8 cellular contexts compared by ENCODE assay signal in genomic region chr22:33922268-33922667, GRCh38. TPM values are rescaled to one million over a fixed set of nuclear protein-coding genes. Genes with fewer than 3 reads are reported as not detected.
A peak's percentile ranks its signal among the peaks of the same experiment; 100 is the strongest.
DNase-seq lines count a peak whose midpoint lies in the region; ATAC-seq, FAIRE-seq and TF ChIP-seq lines count a peak whose summit lies in the region.

No MANE protein-coding gene starts in this region.

- H3K9me3 ChIP-seq in SJCRH30 (replicated peaks) (no peaks in the 10 kb centered on the region), endocrine pancreas (ENCODE audit: control insufficient read depth, low read length) (no peaks in the 10 kb centered on the region), mucosa of descending colon (no peaks in the 10 kb centered on the region)

- H3K4me1 ChIP-seq in SJCRH30, result peaks cover 6% of the 10 kb centered on the region; the same call in 1 of the 2 replicates
- H3K4me1 ChIP-seq in endocrine pancreas (ENCODE audit: control insufficient read depth, insufficient read depth, low read length), result peaks cover 9% of the 10 kb centered on the region
- H3K4me1 ChIP-seq in mucosa of descending colon (ENCODE audit: low read depth), result no peaks in the 10 kb centered on the region

- peak overlapping the region; percentile 69 for H3K4me3 ChIP-seq in SJCRH30
- H3K4me3 ChIP-seq in endocrine pancreas (ENCODE audit: control insufficient read depth, insufficient read depth, low read length), result peak overlapping the region; percentile 92
- H3K4me3 ChIP-seq in mucosa of descending colon, result no peak overlapping the region

- intact Hi-C loops in mucosa of descending colon (cut with DNase I, micrococcal nuclease), result loop anchor here (10.0 kb wide), 1 partner anchor 183 kb away; no protein-coding TSS in a partner anchor

- no peak for TF ChIP-seq CTCF in mucosa of descending colon (IDR thresholded peaks at IDR 0.05)

- H3K36me3 ChIP-seq in SJCRH30 (no peaks in the 10 kb centered on the region), endocrine pancreas (ENCODE audit: control insufficient read depth, insufficient read depth, low read length) (no peaks in the 10 kb centered on the region), mucosa of descending colon (ENCODE audit: low read depth) (no peaks in the 10 kb centered on the region)

- H3K9ac ChIP-seq in endocrine pancreas (ENCODE audit: control insufficient read depth, insufficient read depth, low read length), result peak overlapping the region; percentile 54

- no peak for FAIRE-seq in urothelium cell line (lab: Jason Lieb, UNC)

- no peaks in the 10 kb centered on the region for H3K27me3 ChIP-seq in SJCRH30
- no peaks in the 10 kb centered on the region for H3K27me3 ChIP-seq in endocrine pancreas (ENCODE audit: control insufficient read depth, insufficient read depth, low read length)

- H3K27ac ChIP-seq in SJCRH30, result peak overlapping the region; percentile 68

- peak in 2 of 3 experiments; percentile 54 to 61 for DNase-seq in NCI-H1417 (lab: John Stamatoyannopoulos, UW)
- DNase-seq in NCI-H1417 treated with DMSO at 0.1 percent for 48 hours (lab: John Stamatoyannopoulos, UW), result no peak
- peak; percentile 47 to 66 for DNase-seq in SJCRH30
- DNase-seq in mucosa of descending colon, result peak in 2 of 3 donors; percentile 32 to 60
- peak; percentile 39 for DNase-seq in urothelium cell line (ENCODE audit: low spot score)
- DNase-seq in NCI-H774 (lab: John Stamatoyannopoulos, UW), result no peak

- no peak for ATAC-seq in mucosa of descending colon
- no peak for ATAC-seq in HG03521 (IDR thresholded peaks at IDR 0.05; ENCODE audit: unreplicated experiment)

RNA-seq across cellular contexts. Expression of gene LARGE1, which starts 2.0 kb away (rescaled TPM):
- total RNA-seq in SJCRH30 (2014; rRNA removed; shearing (Covaris generic)), result 23.2 and 23.5 TPM in 2 replicates
- 10 to 100 TPM; 29.3 to 93.8 (median 67.7) TPM for total RNA-seq in mucosa of descending colon

Comparison
In these comparisons a context has a peak if more than half of its experiments do, and no peak if none do; other contexts are left out.
1. DNase-seq: peak in NCI-H1417 (2 of 3), SJCRH30 (2 of 2), mucosa of descending colon (2 of 3) and urothelium cell line (single experiment); none in NCI-H1417 treated with DMSO at 0.1 percent for 48 hours (single experiment) and NCI-H774 (single experiment).